ENCODE assay signal across 34 cellular contexts in the genomic region with DNA sequence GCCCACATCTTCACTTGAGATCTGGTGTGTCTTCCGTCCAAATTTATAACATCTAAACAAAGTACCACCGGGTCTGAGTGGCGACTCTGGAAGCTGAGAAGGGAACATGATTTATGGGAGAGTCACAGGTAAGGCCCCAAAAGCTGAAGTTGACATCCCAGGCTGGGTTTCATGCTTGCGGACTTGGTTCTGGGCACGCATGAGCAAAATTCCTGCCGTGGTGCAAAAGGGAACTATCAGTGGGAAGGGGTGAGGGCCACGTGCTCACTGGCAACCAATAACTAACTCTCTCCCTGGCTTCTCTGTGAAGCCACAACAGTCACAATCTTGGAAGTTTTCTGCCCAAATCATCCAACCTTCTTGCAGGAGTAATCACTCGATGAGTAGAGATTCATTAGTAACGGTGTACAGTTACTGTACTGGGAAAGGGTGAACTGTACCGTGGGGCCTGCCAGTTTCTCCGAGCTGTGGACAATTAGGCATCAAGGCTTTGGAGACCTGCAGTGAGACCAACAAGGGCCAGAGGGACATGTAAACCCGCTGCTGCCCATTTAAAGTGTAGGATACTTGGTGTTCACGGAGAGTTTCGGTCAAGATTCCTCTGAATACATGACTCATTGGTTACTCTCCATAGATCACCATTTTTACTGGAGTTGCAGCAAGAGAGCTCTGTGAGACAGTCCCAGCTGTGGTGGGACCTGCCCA.
"Had no signal": no experiment of that assay in that cellular context is flagged by ENCODE, and none has a peak within 500 bp of the region (broad histone marks: within the 10 kb centered on the region; RNA-seq: fewer than 3 reads in every experiment).

No MANE protein-coding gene starts in this region.

- H3K4me3 ChIP-seq: MG63, Peyer's patch, SJSA1 had no signal

- H3K9ac ChIP-seq: SK-N-SH had no signal

- DNase-seq: activated CD4-positive, alpha-beta memory T cell treated with anti-CD3 and anti-CD28 coated beads for 36 hours; activated CD4-positive, alpha-beta T cell treated with anti-CD3 and anti-CD28 coated beads for 36 hours; activated CD4-positive, alpha-beta T cell treated with anti-CD3 and anti-CD28 coated beads, Interleukin-2, amount 50 U/mL, for 1 hour; activated CD8-positive, alpha-beta memory T cell treated with anti-CD3 and anti-CD28 coated beads for 24 hours; activated CD8-positive, alpha-beta memory T cell treated with anti-CD3 and anti-CD28 coated beads, Interleukin-2, amount 10 ng/mL, durations not matched to agents 7 days and 5 days; activated CD8-positive, alpha-beta memory T cell treated with anti-CD3 and anti-CD28 coated beads, Interleukin-2, amount 50 U/mL, for 48 hours; activated effector memory CD4-positive, alpha-beta T cell treated with Interleukin-2 at 50 U/mL for 16 hours; activated naive CD4-positive, alpha-beta T cell treated with anti-CD3 and anti-CD28 coated beads, Interleukin-2, amount 50 U/mL, for 16 hours; activated naive CD8-positive, alpha-beta T cell treated with anti-CD3 and anti-CD28 coated beads for 36 hours; activated T-cell treated with anti-CD3 and anti-CD28 coated beads, Interleukin-2, amount 50 U/mL, for 48 hours; amniotic stem cell; brain microvascular endothelial cell; Kasumi-1; KG1; MG63; NCI-H1048; NCI-H1105 treated with DMSO at 0.1 percent for 48 hours; NCI-H1436; NCI-H1694; NCI-H2029; NCI-H345; NCI-H526; NCI-H748 treated with DMSO at 0.1 percent for 48 hours; NK-92 treated with Interleukin-12 subunit alpha and Interleukin-12 subunit beta, amount 100 ng/mL, for 24 hours; PC-3; Peyer's patch; RPMI8226; SHP77 treated with DMSO at 0.1 percent for 48 hours; SK-N-SH had no signal

- H3K27ac Mint-ChIP-seq: activated CD4-positive, alpha-beta memory T cell treated with anti-CD3 and anti-CD28 coated beads for 36 hours; activated CD4-positive, alpha-beta T cell treated with anti-CD3 and anti-CD28 coated beads for 36 hours; activated CD8-positive, alpha-beta memory T cell treated with anti-CD3 and anti-CD28 coated beads, Interleukin-2, amount 10 ng/mL, durations not matched to agents 7 days and 5 days; activated naive CD8-positive, alpha-beta T cell treated with anti-CD3 and anti-CD28 coated beads for 36 hours; T-helper 1 cell treated with Interleukin-12 subunit alpha and Interleukin-12 subunit beta and Interleukin-4 antibody, amounts not matched to agents 30 μg/mL and 1 μg/mL, for 36 hours; T-helper 2 cell treated with Interferon-gamma antibody and Interleukin-4, amounts not matched to agents 5 μg/mL and 100 μg/mL, for 36 hours; WTC11 had no signal

- H3K4me1 ChIP-seq: SJSA1 had no signal

- H3K27me3 ChIP-seq: brain microvascular endothelial cell, MG63, Peyer's patch, SJSA1 had no signal

- H3K4me2 ChIP-seq: SK-N-SH had no signal

- H3K4me1 Mint-ChIP-seq: activated CD4-positive, alpha-beta T cell treated with anti-CD3 and anti-CD28 coated beads for 36 hours; activated CD8-positive, alpha-beta memory T cell treated with anti-CD3 and anti-CD28 coated beads, Interleukin-2, amount 10 ng/mL, durations not matched to agents 7 days and 5 days; activated naive CD8-positive, alpha-beta T cell treated with anti-CD3 and anti-CD28 coated beads for 36 hours had no signal

- H3K9me3 Mint-ChIP-seq: activated CD4-positive, alpha-beta memory T cell treated with anti-CD3 and anti-CD28 coated beads for 36 hours; activated naive CD8-positive, alpha-beta T cell treated with anti-CD3 and anti-CD28 coated beads for 36 hours; T-helper 1 cell treated with Interleukin-12 subunit alpha and Interleukin-12 subunit beta and Interleukin-4 antibody, amounts not matched to agents 30 μg/mL and 1 μg/mL, for 36 hours; T-helper 2 cell treated with Interferon-gamma antibody and Interleukin-4, amounts not matched to agents 5 μg/mL and 100 μg/mL, for 36 hours; WTC11 had no signal

- H3K4me3 Mint-ChIP-seq: activated CD4-positive, alpha-beta memory T cell treated with anti-CD3 and anti-CD28 coated beads for 36 hours; activated CD4-positive, alpha-beta T cell treated with anti-CD3 and anti-CD28 coated beads for 36 hours; activated CD8-positive, alpha-beta memory T cell treated with anti-CD3 and anti-CD28 coated beads, Interleukin-2, amount 10 ng/mL, durations not matched to agents 7 days and 5 days; activated naive CD8-positive, alpha-beta T cell treated with anti-CD3 and anti-CD28 coated beads for 36 hours; T-helper 1 cell treated with Interleukin-12 subunit alpha and Interleukin-12 subunit beta and Interleukin-4 antibody, amounts not matched to agents 30 μg/mL and 1 μg/mL, for 36 hours; T-helper 2 cell treated with Interferon-gamma antibody and Interleukin-4, amounts not matched to agents 5 μg/mL and 100 μg/mL, for 36 hours; WTC11 had no signal

- H3K36me3 ChIP-seq: brain microvascular endothelial cell, MG63, Peyer's patch, SJSA1 had no signal

- H3K27ac ChIP-seq: brain microvascular endothelial cell, SJSA1 had no signal

- H3K9me3 ChIP-seq: MG63, Peyer's patch, SJSA1, SK-N-SH had no signal

- H3K27me3 Mint-ChIP-seq: activated naive CD8-positive, alpha-beta T cell treated with anti-CD3 and anti-CD28 coated beads for 36 hours had no signal

- ATAC-seq: activated CD4-positive, alpha-beta T cell treated with anti-CD3 and anti-CD28 coated beads for 36 hours; activated CD4-positive, CD25-positive, alpha-beta regulatory T cell treated with anti-CD3 and anti-CD28 coated beads, Interleukin-2, amount 50 U/mL, for 24 hours; activated CD8-positive, alpha-beta memory T cell treated with anti-CD3 and anti-CD28 coated beads, Interleukin-2, amount 10 ng/mL, durations not matched to agents 7 days and 5 days; PC-3; WTC11 had no signal

- H3K36me3 Mint-ChIP-seq: activated CD4-positive, alpha-beta memory T cell treated with anti-CD3 and anti-CD28 coated beads for 36 hours; activated CD8-positive, alpha-beta memory T cell treated with anti-CD3 and anti-CD28 coated beads, Interleukin-2, amount 10 ng/mL, durations not matched to agents 7 days and 5 days; activated naive CD8-positive, alpha-beta T cell treated with anti-CD3 and anti-CD28 coated beads for 36 hours; WTC11 had no signal
